In the genomic region with DNA sequence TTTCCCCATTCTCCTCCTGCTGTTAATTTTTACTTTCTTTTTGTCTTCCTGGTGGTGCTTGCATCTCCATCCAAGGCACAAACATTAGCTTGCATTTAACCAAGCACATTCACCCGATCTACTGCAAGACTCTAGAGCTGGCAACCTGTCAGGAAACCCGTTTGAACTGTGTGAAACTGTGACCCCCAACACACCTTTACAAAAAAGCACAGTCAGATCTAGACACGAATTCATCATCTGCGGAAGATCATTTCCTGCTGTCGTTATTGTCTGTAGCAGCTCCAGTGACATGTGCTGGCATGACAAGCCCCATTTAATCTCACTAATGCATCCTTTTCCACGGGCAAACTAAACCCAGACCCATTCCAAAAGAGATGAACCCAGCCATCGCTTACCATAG, we compare ENCODE assay signal across 16 cellular contexts.
DNase-seq lines count a peak whose midpoint lies in the region; ATAC-seq, FAIRE-seq and TF ChIP-seq lines count a peak whose summit lies in the region.
"Had no signal": no experiment of that assay in that cellular context is flagged by ENCODE, and none has a peak within 500 bp of the region (broad histone marks: within the 10 kb centered on the region; RNA-seq: fewer than 3 reads in every experiment).

No MANE protein-coding gene starts in this region.

- no peaks in the 10 kb centered on the region for H3K27me3 ChIP-seq in CD4-positive, alpha-beta memory T cell (ENCODE audit: insufficient read depth, low read length)
- H3K27me3 ChIP-seq in GM12878 (replicated peaks in 1 of 2; ENCODE audit: control insufficient read depth in 2 of 2, insufficient read depth in 2 of 2, low read length in 1 of 2), result no peaks in the 10 kb centered on the region

- no peaks in the 10 kb centered on the region for H3K36me3 ChIP-seq in CD4-positive, alpha-beta memory T cell (ENCODE audit: insufficient read depth, low read length)
- H3K36me3 ChIP-seq in GM12878 (ENCODE audit: control insufficient read depth in 2 of 2, insufficient read depth in 2 of 2, low read length in 1 of 2), result no peaks in the 10 kb centered on the region

- TF ChIP-seq CTCF in GM12878 (IDR thresholded peaks at IDR 0.05 in 2 of 3, conservative IDR thresholded peaks at IDR 0.05 in 1 of 3; ENCODE audit: control insufficient read depth in 2 of 3, extremely low read depth in 1 of 3, insufficient read depth in 1 of 3, low read depth in 3 of 3, low read length in 3 of 3), result no peak

- peaks cover 16% of the 10 kb centered on the region for H3K36me3 Mint-ChIP-seq in activated CD8-positive, alpha-beta memory T cell treated with anti-CD3 and anti-CD28 coated beads, Interleukin-2, amount 10 ng/mL, durations not matched to agents 7 days and 5 days
- H3K36me3 Mint-ChIP-seq in CD4-positive, alpha-beta memory T cell, result peaks cover 0 to 3% of the 10 kb centered on the region in 2 donors

- DNase-seq in activated CD8-positive, alpha-beta memory T cell treated with anti-CD3 and anti-CD28 coated beads, Interleukin-2, amount 10 ng/mL, durations not matched to agents 7 days and 5 days, result peak; percentile 54
- no peak for DNase-seq in activated CD8-positive, alpha-beta memory T cell treated with anti-CD3 and anti-CD28 coated beads for 24 hours
- peak in 1 of 5 donors; percentile 9 for DNase-seq in CD4-positive, alpha-beta memory T cell
- no peak for DNase-seq in GM12878 (ENCODE audit: low read depth, low spot score)
- no peak for DNase-seq in NCI-H510A (lab: John Stamatoyannopoulos, UW)
- DNase-seq in NCI-H146 (lab: John Stamatoyannopoulos, UW), result no peak
- DNase-seq: ACHN, GF-D8, NCI-H1092, NCI-H1694 treated with DMSO at 0.1 percent for 48 hours, NCI-H2171, SIG-M5 had no signal

- H3K4me1 ChIP-seq in CD4-positive, alpha-beta memory T cell (ENCODE audit: insufficient read depth, low read length), result no peaks in the 10 kb centered on the region
- H3K4me1 ChIP-seq in GM12878 (ENCODE audit: control insufficient read depth, insufficient read depth, low read length), result no peaks in the 10 kb centered on the region

- SMC1A ChIA-PET in GM12878 (lab: Charles Lee; ENCODE audit: uncharacterized antibody, unreplicated experiment), result no interaction called here

- peaks cover 2% of the 10 kb centered on the region for H3K27me3 Mint-ChIP-seq in activated CD8-positive, alpha-beta memory T cell treated with anti-CD3 and anti-CD28 coated beads, Interleukin-2, amount 10 ng/mL, durations not matched to agents 7 days and 5 days
- no peaks in the 10 kb centered on the region for H3K27me3 Mint-ChIP-seq in CD4-positive, alpha-beta memory T cell

- H3K4me2 ChIP-seq in GM12878 (ENCODE audit: control insufficient read depth, insufficient read depth), result no peak overlapping the region; the same call in 1 of the 2 replicates
- H3K4me2 ChIP-seq: KMS-11 had no signal

- POLR2A ChIA-PET in CD4-positive, alpha-beta memory T cell (lab: Charles Lee; ENCODE audit: partially characterized antibody), result no interaction called here
- POLR2A ChIA-PET in GM12878 (lab: Charles Lee), result no interaction called here

- no peak for FAIRE-seq in GM12878 (lab: Jason Lieb, UNC)

- CTCF ChIA-PET in activated CD8-positive, alpha-beta memory T cell treated with anti-CD3 and anti-CD28 coated beads, Interleukin-2, amount 10 ng/mL, durations not matched to agents 7 days and 5 days (lab: Charles Lee), result interaction anchor here (0.6 to 1.4 kb wide), 5 partner anchors 17 to 843 kb away, joined by 3 to 5 read pairs (median 3); no protein-coding TSS in a partner anchor
- CTCF ChIA-PET in CD4-positive, alpha-beta memory T cell (lab: Charles Lee; ENCODE audit: partially characterized antibody), result no interaction called here
- CTCF ChIA-PET in GM12878 (lab: Yijun Ruan, JAX), result no interaction called here

- intact Hi-C loops in CD4-positive, alpha-beta memory T cell (cut with micrococcal nuclease), result no loop called here
- intact Hi-C loops in GM12878 (cut with micrococcal nuclease; ENCODE audit: unreplicated experiment), result no loop called here

- H4K20me1 ChIP-seq in GM12878 (ENCODE audit: control insufficient read depth, insufficient read depth), result no peaks in the 10 kb centered on the region

- no peaks in the 10 kb centered on the region for H3K79me2 ChIP-seq in GM12878 (ENCODE audit: control insufficient read depth, insufficient read depth, low read length)

- H3K9ac ChIP-seq in GM12878 (ENCODE audit: control insufficient read depth, insufficient read depth, low read length), result no peak overlapping the region
- H3K9ac ChIP-seq: KMS-11 had no signal

- no peaks in the 10 kb centered on the region for H3K9me3 ChIP-seq in CD4-positive, alpha-beta memory T cell (ENCODE audit: control insufficient read depth in 1 of 2, low read length in 2 of 2)
- H3K9me3 ChIP-seq in GM12878 (replicated peaks; ENCODE audit: control insufficient read depth, insufficient read depth, low read length), result no peaks in the 10 kb centered on the region; the same call in 2 of the 3 replicates

- H3K4me3 Mint-ChIP-seq in activated CD8-positive, alpha-beta memory T cell treated with anti-CD3 and anti-CD28 coated beads, Interleukin-2, amount 10 ng/mL, durations not matched to agents 7 days and 5 days, result peak overlapping the region; percentile 52
- H3K4me3 Mint-ChIP-seq in CD4-positive, alpha-beta memory T cell, result peak overlapping the region; percentile 32 to 80 (median 74)
- H3K4me3 Mint-ChIP-seq: B cell had no signal

- BruUV-seq in GM12878 (replicated peaks; lab: Mats Ljungman, UMichigan), result no TSS peak

- TF ChIP-seq RAD21 in GM12878 (IDR thresholded peaks at IDR 0.05; ENCODE audit: insufficient read depth, low read depth, low read length), result no peak

- peaks cover 29% of the 10 kb centered on the region for H3K4me1 Mint-ChIP-seq in activated CD8-positive, alpha-beta memory T cell treated with anti-CD3 and anti-CD28 coated beads, Interleukin-2, amount 10 ng/mL, durations not matched to agents 7 days and 5 days
- peaks cover 5 to 9% (median 6%) of the 10 kb centered on the region in 4 donors for H3K4me1 Mint-ChIP-seq in CD4-positive, alpha-beta memory T cell
- H3K4me1 Mint-ChIP-seq: B cell had no signal

- no peak for TF ChIP-seq POLR2A in GM12878 (IDR thresholded peaks at IDR 0.05; ENCODE audit: low read depth, low read length)

- no peak overlapping the region for H3K27ac ChIP-seq in CD4-positive, alpha-beta memory T cell (ENCODE audit: low read depth, low read length)
- no peak overlapping the region for H3K27ac ChIP-seq in GM12878 (ENCODE audit: control insufficient read depth, insufficient read depth)
- H3K27ac ChIP-seq: KMS-11 had no signal

- H2AFZ ChIP-seq in GM12878 (ENCODE audit: control insufficient read depth, low read depth, low read length), result no peak overlapping the region

- RAD21 ChIA-PET in GM12878 (lab: Charles Lee; ENCODE audit: unreplicated experiment), result no interaction called here

- H3K4me3 ChIP-seq in CD4-positive, alpha-beta memory T cell (ENCODE audit: low read length in 2 of 2), result no peak overlapping the region
- no peak overlapping the region for H3K4me3 ChIP-seq in GM12878

- peak overlapping the region; percentile 63 for H3K27ac Mint-ChIP-seq in activated CD8-positive, alpha-beta memory T cell treated with anti-CD3 and anti-CD28 coated beads, Interleukin-2, amount 10 ng/mL, durations not matched to agents 7 days and 5 days
- H3K27ac Mint-ChIP-seq in CD4-positive, alpha-beta memory T cell, result peak overlapping the region in 4 of 7 donors; percentile 1 to 67 (median 34)
- H3K27ac Mint-ChIP-seq: B cell had no signal

- TF ChIP-seq EP300 in GM12878 (IDR thresholded peaks at IDR 0.05; ENCODE audit: borderline replicate concordance in 1 of 2, control insufficient read depth in 1 of 2, low read depth in 2 of 2, low read length in 2 of 2), result no peak

- 20% methylated on average over 7 of the region's 7 CpGs for WGBS in GM12878 (ENCODE audit: insufficient coverage, insufficient replicate concordance, low lambda C conversion rate, missing lambda C conversion rate)

- in situ Hi-C loops in GM12878 (cut with MboI), result no loop called here

- peak; percentile 76 for ATAC-seq in activated CD8-positive, alpha-beta memory T cell treated with anti-CD3 and anti-CD28 coated beads, Interleukin-2, amount 10 ng/mL, durations not matched to agents 7 days and 5 days
- ATAC-seq in HG03565 (IDR thresholded peaks at IDR 0.05; ENCODE audit: unreplicated experiment), result peak; percentile 59
- no peak for ATAC-seq in GM12878
- ATAC-seq in HG02642 (IDR thresholded peaks at IDR 0.05; ENCODE audit: poor library complexity, unreplicated experiment), result no peak

- H3K9me3 Mint-ChIP-seq in activated CD8-positive, alpha-beta memory T cell treated with anti-CD3 and anti-CD28 coated beads, Interleukin-2, amount 10 ng/mL, durations not matched to agents 7 days and 5 days (ENCODE audit: low read depth), result peaks cover 11% of the 10 kb centered on the region
- H3K9me3 Mint-ChIP-seq in CD4-positive, alpha-beta memory T cell, result peaks cover 0 to 9% (median 3%) of the 10 kb centered on the region in 8 donors

TF ChIP-seq in GM12878, 131 proteins besides CTCF, POLR2A, EP300 and RAD21 (continues in another document):
- TF ChIP-seq, protein P1, sequence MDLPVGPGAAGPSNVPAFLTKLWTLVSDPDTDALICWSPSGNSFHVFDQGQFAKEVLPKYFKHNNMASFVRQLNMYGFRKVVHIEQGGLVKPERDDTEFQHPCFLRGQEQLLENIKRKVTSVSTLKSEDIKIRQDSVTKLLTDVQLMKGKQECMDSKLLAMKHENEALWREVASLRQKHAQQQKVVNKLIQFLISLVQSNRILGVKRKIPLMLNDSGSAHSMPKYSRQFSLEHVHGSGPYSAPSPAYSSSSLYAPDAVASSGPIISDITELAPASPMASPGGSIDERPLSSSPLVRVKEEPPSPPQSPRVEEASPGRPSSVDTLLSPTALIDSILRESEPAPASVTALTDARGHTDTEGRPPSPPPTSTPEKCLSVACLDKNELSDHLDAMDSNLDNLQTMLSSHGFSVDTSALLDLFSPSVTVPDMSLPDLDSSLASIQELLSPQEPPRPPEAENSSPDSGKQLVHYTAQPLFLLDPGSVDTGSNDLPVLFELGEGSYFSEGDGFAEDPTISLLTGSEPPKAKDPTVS (IDR thresholded peaks at IDR 0.05; ENCODE audit: low read depth, low read length), result no peak
- TF ChIP-seq IRF4 (IDR thresholded peaks at IDR 0.05; ENCODE audit: low read depth, low read length) (0 out of 2 replicates have a peak, but pooled peaks have one; percentile 18), ZBED1 (IDR thresholded peaks at IDR 0.05; ENCODE audit: borderline replicate concordance) (no peak)

Comparison
In these comparisons a context has a peak if more than half of its experiments do, and no peak if none do; other contexts are left out.
1. ATAC-seq: peak in activated CD8-positive, alpha-beta memory T cell treated with anti-CD3 and anti-CD28 coated beads, Interleukin-2, amount 10 ng/mL, durations not matched to agents 7 days and 5 days (single experiment) and HG03565 (single experiment); none in GM12878 (single experiment) and HG02642 (single experiment).